1 cellular context compared by ENCODE assay signal in the genomic region with DNA sequence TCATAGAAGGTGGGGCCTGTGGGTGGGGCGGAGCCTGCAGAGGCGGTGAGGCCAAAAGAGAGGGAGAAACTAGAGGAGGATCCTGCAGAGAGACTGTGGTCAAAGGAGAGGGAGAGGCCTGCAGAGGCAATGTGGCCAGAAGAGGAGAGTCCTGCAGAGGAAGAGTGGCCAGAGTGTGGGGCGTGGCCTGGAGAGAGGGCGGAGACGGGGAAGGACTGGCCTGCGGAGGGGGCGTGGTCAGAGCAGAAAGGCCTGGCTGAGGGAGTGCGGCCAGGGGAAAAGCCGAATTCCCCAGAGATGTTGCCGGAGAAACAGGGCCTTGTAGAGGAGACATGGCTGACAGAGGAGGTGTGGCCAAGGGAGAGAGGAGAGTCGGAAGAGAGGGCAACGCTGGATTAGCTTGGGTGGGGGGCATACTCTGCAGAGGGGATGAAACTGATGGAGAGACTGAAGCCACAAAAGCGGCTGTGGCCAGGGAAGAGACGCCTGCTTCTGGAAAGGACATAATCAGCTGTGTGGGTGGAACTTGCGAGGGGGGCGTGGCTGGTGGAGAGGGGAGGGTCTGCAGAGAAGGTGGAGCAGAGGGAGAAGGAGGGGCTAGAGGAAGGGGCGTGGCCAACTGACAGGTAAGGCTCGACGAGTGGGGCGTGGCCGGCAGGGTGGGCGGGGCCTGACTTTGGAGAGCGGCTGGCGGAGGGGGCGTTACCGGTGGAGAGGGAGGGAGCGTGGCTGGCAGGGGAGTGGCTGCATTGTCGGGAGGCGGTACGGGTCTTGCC.
TF ChIP-seq lines count a peak whose summit lies in the region.

No MANE protein-coding gene starts in this region.

TF ChIP-seq in H1, 55 proteins besides CTCF, POLR2A, EP300 and RAD21:
- no peak for TF ChIP-seq TEAD4 (IDR thresholded peaks at IDR 0.05; ENCODE audit: low read depth, low read length)
- TF ChIP-seq BACH1 (IDR thresholded peaks at IDR 0.05; ENCODE audit: low read length) = no peak
- TF ChIP-seq SP1 (IDR thresholded peaks at IDR 0.05; ENCODE audit: low read depth, low read length) = peak; percentile 70; the same call in 1 of the 2 replicates
- 0 out of 2 replicates have a peak, but pooled peaks have one; percentile 17 for TF ChIP-seq RBBP5 (IDR thresholded peaks at IDR 0.05; ENCODE audit: borderline replicate concordance, low read depth, low read length)
- TF ChIP-seq SP2 (IDR thresholded peaks at IDR 0.05; ENCODE audit: low read length) = no peak
- peak; percentile 86; the same call in 1 of the 2 replicates for TF ChIP-seq SP4 (IDR thresholded peaks at IDR 0.05; ENCODE audit: low read length)
- TF ChIP-seq POLR2AphosphoS5 (IDR thresholded peaks at IDR 0.05; ENCODE audit: low read depth, low read length) = 0 out of 2 replicates have a peak, but pooled peaks have one; percentile 12
- peak; percentile 64; the same call in 1 of the 2 replicates for TF ChIP-seq CREB1 (IDR thresholded peaks at IDR 0.05)
- TF ChIP-seq SUZ12 (IDR thresholded peaks at IDR 0.05; ENCODE audit: low read length) = no peak
TF ChIP-seq in H1: peak in this region for 5.
